Comparison of ENCODE assay signal across 11 cellular contexts in genomic region chr1:78541479-78541878, GRCh38. TPM values are rescaled to one million over a fixed set of nuclear protein-coding genes. Genes with fewer than 3 reads are reported as not detected.
"Had no signal": no experiment of that assay in that cellular context is flagged by ENCODE, and none has a peak within 500 bp of the region (broad histone marks: within the 10 kb centered on the region; RNA-seq: fewer than 3 reads in every experiment).

No MANE protein-coding gene starts in this region.

- H3K27ac ChIP-seq: GM23248 had no signal

- H3K4me2 ChIP-seq: GM23338 had no signal

- H3K9ac ChIP-seq: GM23248 had no signal

- H3K9me3 ChIP-seq: HAP-1 had no signal

- FAIRE-seq: H1, H54 had no signal

- DNase-seq: GM23248, GOT3, H7, H9, HCEC 1CT, HFFc6 had no signal

- H2AFZ ChIP-seq: GM23248, GM23338 had no signal

- ATAC-seq: GM23338, HCT116 had no signal

- H3K4me1 ChIP-seq: HAP-1 had no signal

- H3K36me3 ChIP-seq: HAP-1 had no signal

- H3K4me3 ChIP-seq: GM23248, GM23338, HAP-1 had no signal

RNA-seq across cellular contexts. Expression of gene PTGFR, which starts 50.7 kb away (rescaled TPM):
- total RNA-seq: H1, H7, H9 had no signal
- polyA plus RNA-seq: GM23338 had no signal
